8 cellular contexts compared by ENCODE assay signal in genomic region chr4:14856076-14856926, GRCh38.
A peak's percentile ranks its signal among the peaks of the same experiment; 100 is the strongest.
DNase-seq lines count a peak whose midpoint lies in the region; ATAC-seq and TF ChIP-seq lines count a peak whose summit lies in the region.

No MANE protein-coding gene starts in this region.

- ATAC-seq in Right ventricle myocardium superior (ENCODE audit: poor library complexity) = peak; percentile 63
- peak; percentile 97 for ATAC-seq in HG03097 (IDR thresholded peaks at IDR 0.05; ENCODE audit: low FRiP score, unreplicated experiment)

- 37% methylated on average over 5 of the region's 5 CpGs for WGBS in prostate gland

- H3K36me3 ChIP-seq in left ventricle myocardium inferior (no peaks in the 10 kb centered on the region), prostate gland (no peaks in the 10 kb centered on the region)

- DNase-seq in Right ventricle myocardium superior = no peak
- no peak for DNase-seq in left ventricle myocardium inferior
- peak; percentile 78 for DNase-seq in SKM-1 treated with dmso at 0.1 percent for 144 hours (lab: John Stamatoyannopoulos, UW; ENCODE audit: unreplicated experiment)
- DNase-seq in dedifferentiated amniotic fluid mesenchymal stem cell (ENCODE audit: extremely low spot score) = peak; percentile 91
- peak; percentile 21 for DNase-seq in prostate gland (ENCODE audit: low spot score)
- DNase-seq in RPMI8226 = no peak
- no peak for DNase-seq in activated gamma-delta T cell treated with Interleukin-2 at 50 U/mL for 16 hours

- no peak for TF ChIP-seq CTCF in left ventricle myocardium inferior (IDR thresholded peaks at IDR 0.05; ENCODE audit: borderline replicate concordance)
- no peak for TF ChIP-seq CTCF in prostate gland (IDR thresholded peaks at IDR 0.05)

- intact Hi-C loops in Right ventricle myocardium superior (cut with DNase I) = no loop called here
- intact Hi-C loops in left ventricle myocardium inferior (cut with micrococcal nuclease) = no loop called here
- intact Hi-C loops in prostate gland (cut with DNase I) = no loop called here

- H3K4me3 ChIP-seq in left ventricle myocardium inferior (no peak overlapping the region), prostate gland (no peak overlapping the region)

- H3K27ac ChIP-seq in left ventricle myocardium inferior (replicated peaks) (no peak overlapping the region), prostate gland (no peak overlapping the region)

- H3K27me3 ChIP-seq in left ventricle myocardium inferior (ENCODE audit: low read depth) = no peaks in the 10 kb centered on the region
- H3K27me3 ChIP-seq in prostate gland (replicated peaks; ENCODE audit: insufficient read depth) = no peaks in the 10 kb centered on the region

- no peak for TF ChIP-seq POLR2A in prostate gland (IDR thresholded peaks at IDR 0.05)

- no peaks in the 10 kb centered on the region for H3K4me1 ChIP-seq in left ventricle myocardium inferior
- no peaks in the 10 kb centered on the region for H3K4me1 ChIP-seq in prostate gland (replicated peaks)

- H3K9me3 ChIP-seq in left ventricle myocardium inferior (replicated peaks) (no peaks in the 10 kb centered on the region), prostate gland (no peaks in the 10 kb centered on the region)

Comparison
In these comparisons a context has a peak if more than half of its experiments do, and no peak if none do; other contexts are left out.
1. DNase-seq: peak in SKM-1 treated with dmso at 0.1 percent for 144 hours (single experiment), dedifferentiated amniotic fluid mesenchymal stem cell (single experiment) and prostate gland (single experiment); none in Right ventricle myocardium superior (single experiment), left ventricle myocardium inferior (single experiment), RPMI8226 (single experiment) and activated gamma-delta T cell treated with Interleukin-2 at 50 U/mL for 16 hours (single experiment).